In the genomic region with DNA sequence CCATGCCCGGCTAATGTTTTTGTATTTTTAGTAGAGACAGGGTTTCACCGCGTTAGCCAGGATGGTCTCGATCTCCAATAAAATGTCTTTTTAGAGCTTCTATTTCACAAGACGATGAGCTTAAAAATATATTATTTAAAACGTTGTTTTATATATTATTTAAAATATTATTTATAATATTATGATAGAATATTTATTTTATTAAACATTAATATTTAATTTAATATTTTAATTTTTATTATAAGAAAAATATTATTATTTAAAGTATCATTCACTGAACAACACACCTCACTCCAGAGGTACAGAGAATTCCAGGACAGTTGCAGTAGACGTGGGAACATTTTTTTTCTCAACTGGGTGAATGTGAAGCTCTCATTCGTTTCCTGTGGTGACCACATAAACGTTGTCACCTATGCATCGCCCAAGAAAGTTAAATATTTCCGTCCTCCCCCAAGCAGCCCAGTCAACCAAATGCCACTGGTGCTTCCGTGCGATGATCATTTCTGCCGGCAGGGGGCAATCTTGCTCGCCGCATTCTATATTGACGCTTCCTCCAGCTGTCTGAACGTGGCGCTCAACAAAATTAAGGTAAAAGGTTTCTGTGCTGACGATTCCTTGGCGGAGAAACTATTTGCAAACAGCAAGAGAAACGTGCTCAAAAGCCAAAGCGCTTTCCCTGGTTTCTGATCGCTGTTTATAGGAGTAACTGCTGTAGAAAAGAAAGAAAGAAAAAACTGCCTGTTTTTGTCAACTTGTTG, we compare ENCODE assay signal across 8 cellular contexts. TPM values are rescaled to one million over a fixed set of nuclear protein-coding genes. Genes with fewer than 3 reads are reported as not detected.
DNase-seq lines count a peak whose midpoint lies in the region; ATAC-seq and TF ChIP-seq lines count a peak whose summit lies in the region.

No MANE protein-coding gene starts in this region.

- peaks cover 3% of the 10 kb centered on the region in 2 donors for H3K4me1 ChIP-seq in lung (ENCODE audit: control insufficient read depth in 2 of 2, insufficient read depth in 2 of 2, low read length in 2 of 2)

- ATAC-seq in GM18867 (IDR thresholded peaks at IDR 0.05; ENCODE audit: unreplicated experiment) (peak; percentile 91), HG03342 (IDR thresholded peaks at IDR 0.05; ENCODE audit: unreplicated experiment) (peak; percentile 92), lung (ENCODE audit: insufficient read depth, low FRiP score) (peak; percentile 82)

- no peak overlapping the region for H3K4me3 ChIP-seq in lung

- H3K9me3 ChIP-seq in lung (ENCODE audit: control insufficient read depth in 2 of 2, insufficient read depth in 1 of 2, low read length in 1 of 2), result no peaks in the 10 kb centered on the region

- no peaks in the 10 kb centered on the region for H3K27me3 ChIP-seq in lung (ENCODE audit: control insufficient read depth, insufficient read depth)

- TF ChIP-seq CTCF in AG09319 (IDR thresholded peaks at IDR 0.05; ENCODE audit: low read depth, low read length) (peak; percentile 96), lung (IDR thresholded peaks at IDR 0.05; ENCODE audit: control extremely low read depth, extremely low read depth) (peak; percentile 92)

- 21 to 22% methylated on average over 24 of the region's 24 CpGs for WGBS in lung, 2 donors

- peak; percentile 20 for DNase-seq in AG09319 (ENCODE audit: extremely low read depth, low read depth)
- DNase-seq in NCI-H82 (lab: John Stamatoyannopoulos, UW), result peak; percentile 86
- DNase-seq in activated CD4-positive, alpha-beta T cell treated with anti-CD3 and anti-CD28 coated beads, Interleukin-2, amount 50 U/mL, for 48 hours, result peak; percentile 92 to 94
- DNase-seq in ecto neural progenitor cell (ENCODE audit: low spot score), result peak; percentile 88
- DNase-seq in lung (ENCODE audit: low spot score), result peak; percentile 83
- DNase-seq in stimulated activated CD8-positive, alpha-beta memory T cell treated with anti-CD3 and anti-CD28 coated beads, Interleukin-12 subunit alpha, Interleukin-12 subunit beta, amount 100 ng/mL, for 24 hours (ENCODE audit: extremely low read depth), result peak; percentile 42

- no peaks in the 10 kb centered on the region for H3K36me3 ChIP-seq in lung (ENCODE audit: control insufficient read depth in 2 of 2, insufficient read depth in 2 of 2, low read length in 2 of 2)

- peak overlapping the region in 1 of 2 donors; percentile 42 for H3K27ac ChIP-seq in lung (ENCODE audit: low read depth in 1 of 2, low read length in 1 of 2)

RNA-seq across cellular contexts. Expression of a gene that starts 41.7 kb away (rescaled TPM):
- not detected for total RNA-seq in lung
- polyA plus RNA-seq in lung, result under 1 TPM in 1 of 2 donors, not detected in 1; 0.14 TPM

RNA-seq across cellular contexts. Expression of a gene that starts 55.8 kb away (rescaled TPM):
- 1 to 10 TPM; 3.8 to 5.1 TPM for total RNA-seq in lung
- polyA plus RNA-seq in lung, result 1 to 10 TPM; 2.7 to 3.1 TPM

Comparison
In these comparisons a context has a peak if more than half of its experiments do, and no peak if none do; other contexts are left out.
1. DNase-seq: peak in every context shown above with its lines; median percentile 93 in activated CD4-positive, alpha-beta T cell treated with anti-CD3 and anti-CD28 coated beads, Interleukin-2, amount 50 U/mL, for 48 hours; 88 in ecto neural progenitor cell; 86 in NCI-H82; 83 in lung; 42 in stimulated activated CD8-positive, alpha-beta memory T cell treated with anti-CD3 and anti-CD28 coated beads, Interleukin-12 subunit alpha, Interleukin-12 subunit beta, amount 100 ng/mL, for 24 hours; 20 in AG09319.